8 cellular contexts compared by ENCODE assay signal in genomic region chr2:240624950-240625621, GRCh38. TPM values are rescaled to one million over a fixed set of nuclear protein-coding genes. Genes with fewer than 3 reads are reported as not detected.
A peak's percentile ranks its signal among the peaks of the same experiment; 100 is the strongest.
DNase-seq lines count a peak whose midpoint lies in the region; ATAC-seq and TF ChIP-seq lines count a peak whose summit lies in the region.

GPR35 (plus strand) TSS chr2:240625480; CDS start chr2:240629953, 4,473 bp downstream.

- peak within 1 kb of the TSS; percentile 56 to 80 (median 78) for H3K27ac Mint-ChIP-seq in CD4-positive, CD25-positive, alpha-beta regulatory T cell
- H3K27ac Mint-ChIP-seq in activated CD8-positive, alpha-beta T cell treated with anti-CD3 and anti-CD28 coated beads, Interleukin-2, amount 10 ng/mL, durations not matched to agents 7 days and 5 days = peak within 1 kb of the TSS; percentile 95

- H3K4me3 ChIP-seq in CD4-positive, CD25-positive, alpha-beta regulatory T cell (ENCODE audit: low read depth, low read length) = no peak within 1 kb of the TSS
- H3K4me3 ChIP-seq in skeletal muscle satellite cell (ENCODE audit: low read length) = no peak within 1 kb of the TSS
- no peak within 1 kb of the TSS for H3K4me3 ChIP-seq in mesendoderm (ENCODE audit: low read length)
- H3K4me3 ChIP-seq in esophagus squamous epithelium = peak within 1 kb of the TSS in 1 of 4 donors; percentile 38

- TF ChIP-seq CTCF in esophagus squamous epithelium (IDR thresholded peaks at IDR 0.05) = no peak

- H3K18ac ChIP-seq in mesendoderm (ENCODE audit: low read length) = no peak within 1 kb of the TSS

- H2BK15ac ChIP-seq in mesendoderm (replicated peaks; ENCODE audit: low read depth) = no peak within 1 kb of the TSS

- no peak within 1 kb of the TSS for H2BK120ac ChIP-seq in mesendoderm (ENCODE audit: low read depth, low read length)

- peak within 1 kb of the TSS in 3 of 4 donors; percentile 21 to 72 (median 57) for H3K4me3 Mint-ChIP-seq in CD4-positive, CD25-positive, alpha-beta regulatory T cell
- peak within 1 kb of the TSS; percentile 78 for H3K4me3 Mint-ChIP-seq in activated CD8-positive, alpha-beta T cell treated with anti-CD3 and anti-CD28 coated beads, Interleukin-2, amount 10 ng/mL, durations not matched to agents 7 days and 5 days

- no peaks in the 10 kb centered on the region for H3K9me3 ChIP-seq in CD4-positive, CD25-positive, alpha-beta regulatory T cell (ENCODE audit: control insufficient read depth in 2 of 2, low read length in 2 of 2)
- no peaks in the 10 kb centered on the region for H3K9me3 ChIP-seq in KOPT-K1 (ENCODE audit: insufficient read depth, low read length, poor library complexity, severe bottlenecking)
- H3K9me3 ChIP-seq in skeletal muscle satellite cell (replicated peaks; ENCODE audit: low read length) = no peaks in the 10 kb centered on the region
- no peaks in the 10 kb centered on the region for H3K9me3 ChIP-seq in esophagus squamous epithelium

- H3K23ac ChIP-seq in mesendoderm (ENCODE audit: low read length) = no peak within 1 kb of the TSS

- H3K4me2 ChIP-seq in skeletal muscle satellite cell (ENCODE audit: low read length) (peak within 1 kb of the TSS; percentile 50), mesendoderm (ENCODE audit: low read length) (no peak within 1 kb of the TSS)

- H3K9me3 Mint-ChIP-seq in CD4-positive, CD25-positive, alpha-beta regulatory T cell = peaks cover 0 to 3% (median 0%) of the 10 kb centered on the region in 7 donors
- H3K9me3 Mint-ChIP-seq in activated CD8-positive, alpha-beta T cell treated with anti-CD3 and anti-CD28 coated beads, Interleukin-2, amount 10 ng/mL, durations not matched to agents 7 days and 5 days (ENCODE audit: insufficient read depth) = no peaks in the 10 kb centered on the region

- POLR2A ChIA-PET in activated CD8-positive, alpha-beta T cell treated with anti-CD3 and anti-CD28 coated beads, Interleukin-2, amount 10 ng/mL, durations not matched to agents 7 days and 5 days (lab: Charles Lee) = interaction anchor here (0.7 to 1.5 kb wide), 4 partner anchors 12 to 477 kb away, joined by 3 to 9 read pairs (median 5); partner anchors contain the start of genes CAPN10, MTERF4 and RNPEPL1

- H4K5ac ChIP-seq in mesendoderm (ENCODE audit: low read length) = no peak within 1 kb of the TSS

- H2BK5ac ChIP-seq in mesendoderm (ENCODE audit: low read length) = no peak within 1 kb of the TSS

- H3K9ac ChIP-seq in skeletal muscle satellite cell (ENCODE audit: low read depth, low read length) = no peak within 1 kb of the TSS
- no peak within 1 kb of the TSS for H3K9ac ChIP-seq in mesendoderm (ENCODE audit: low read length)

- CTCF ChIA-PET in activated CD8-positive, alpha-beta T cell treated with anti-CD3 and anti-CD28 coated beads, Interleukin-2, amount 10 ng/mL, durations not matched to agents 7 days and 5 days (lab: Charles Lee) = interaction anchor here (1.0 to 1.9 kb wide), 4 partner anchors 12 to 59 kb away, joined by 4 to 12 read pairs (median 4); no protein-coding TSS in a partner anchor

- no peak within 1 kb of the TSS for H4K8ac ChIP-seq in mesendoderm (ENCODE audit: low read depth, low read length)

- WGBS in mesendoderm (ENCODE audit: extremely low coverage, insufficient coverage, low lambda C conversion rate) = no CpG with 5 or more reads among the region's 23 CpGs
- WGBS in esophagus squamous epithelium, 2 donors = 24 to 34% methylated on average over 6 to 7 of the region's 23 CpGs

- H3K27ac ChIP-seq in CD4-positive, CD25-positive, alpha-beta regulatory T cell (ENCODE audit: insufficient read depth, low read length, poor library complexity, severe bottlenecking) = peak within 1 kb of the TSS; percentile 47
- peak within 1 kb of the TSS; percentile 77 for H3K27ac ChIP-seq in KOPT-K1 (ENCODE audit: low read depth, low read length, poor library complexity, severe bottlenecking)
- H3K27ac ChIP-seq in mesendoderm (ENCODE audit: low read depth, low read length) = no peak within 1 kb of the TSS
- peak within 1 kb of the TSS in 2 of 4 donors; percentile 21 to 63 for H3K27ac ChIP-seq in esophagus squamous epithelium

- no peaks in the 10 kb centered on the region for H3K27me3 Mint-ChIP-seq in CD4-positive, CD25-positive, alpha-beta regulatory T cell
- H3K27me3 Mint-ChIP-seq in activated CD8-positive, alpha-beta T cell treated with anti-CD3 and anti-CD28 coated beads, Interleukin-2, amount 10 ng/mL, durations not matched to agents 7 days and 5 days (ENCODE audit: low read depth) = no peaks in the 10 kb centered on the region

- no peak within 1 kb of the TSS for H2AK5ac ChIP-seq in mesendoderm (ENCODE audit: low read length)

- H3K36me3 Mint-ChIP-seq in CD4-positive, CD25-positive, alpha-beta regulatory T cell = no peaks in the 10 kb centered on the region
- peaks cover 29% of the 10 kb centered on the region for H3K36me3 Mint-ChIP-seq in activated CD8-positive, alpha-beta T cell treated with anti-CD3 and anti-CD28 coated beads, Interleukin-2, amount 10 ng/mL, durations not matched to agents 7 days and 5 days (ENCODE audit: low read depth)

- peaks cover 61% of the 10 kb centered on the region for H3K4me1 ChIP-seq in CD4-positive, CD25-positive, alpha-beta regulatory T cell (ENCODE audit: control insufficient read depth, insufficient read depth, low read length, poor library complexity, severe bottlenecking)
- H3K4me1 ChIP-seq in skeletal muscle satellite cell (ENCODE audit: control insufficient read depth, insufficient read depth, low read length) = peaks cover 10% of the 10 kb centered on the region
- H3K4me1 ChIP-seq in mesendoderm (ENCODE audit: control insufficient read depth, low read depth, low read length) = no peaks in the 10 kb centered on the region
- H3K4me1 ChIP-seq in esophagus squamous epithelium = peaks cover 0 to 28% (median 11%) of the 10 kb centered on the region in 3 donors

- TF ChIP-seq POLR2A in esophagus squamous epithelium (IDR thresholded peaks at IDR 0.05) = no peak

- peak; percentile 42 to 51 (median 49) for DNase-seq in CD4-positive, CD25-positive, alpha-beta regulatory T cell
- DNase-seq in activated CD8-positive, alpha-beta T cell treated with anti-CD3 and anti-CD28 coated beads, Interleukin-2, amount 10 ng/mL, durations not matched to agents 7 days and 5 days = peak; percentile 89
- DNase-seq in fibroblast of gingiva (ENCODE audit: low read depth) (peak; percentile 53), mesendoderm (no peak), esophagus squamous epithelium (lab: John Stamatoyannopoulos, UW) (no peak), cerebellar cortex (ENCODE audit: low spot score) (no peak)

- H3K79me1 ChIP-seq in mesendoderm (ENCODE audit: low read length) = no peaks in the 10 kb centered on the region

- peak; percentile 35 to 42 for ATAC-seq in CD4-positive, CD25-positive, alpha-beta regulatory T cell (ENCODE audit: low read depth in 2 of 2)
- ATAC-seq in activated CD8-positive, alpha-beta T cell treated with anti-CD3 and anti-CD28 coated beads, Interleukin-2, amount 10 ng/mL, durations not matched to agents 7 days and 5 days = peak; percentile 60

- H3K27me3 ChIP-seq in CD4-positive, CD25-positive, alpha-beta regulatory T cell (ENCODE audit: control insufficient read depth, insufficient read depth, low read length) = no peaks in the 10 kb centered on the region
- H3K27me3 ChIP-seq in skeletal muscle satellite cell (ENCODE audit: control insufficient read depth, insufficient read depth, low read length) (peaks cover 13% of the 10 kb centered on the region), mesendoderm (ENCODE audit: insufficient read depth, low read length, poor library complexity) (no peaks in the 10 kb centered on the region), esophagus squamous epithelium (peaks cover 0 to 5% (median 0%) of the 10 kb centered on the region in 4 donors)

- no peak within 1 kb of the TSS for H3K4ac ChIP-seq in mesendoderm (ENCODE audit: low read depth, low read length)

- H3K4me1 Mint-ChIP-seq in CD4-positive, CD25-positive, alpha-beta regulatory T cell = peaks cover 0 to 41% (median 21%) of the 10 kb centered on the region in 4 donors
- peaks cover 73% of the 10 kb centered on the region for H3K4me1 Mint-ChIP-seq in activated CD8-positive, alpha-beta T cell treated with anti-CD3 and anti-CD28 coated beads, Interleukin-2, amount 10 ng/mL, durations not matched to agents 7 days and 5 days (ENCODE audit: low read depth)

- H3K56ac ChIP-seq in mesendoderm (ENCODE audit: low read length) = no peak within 1 kb of the TSS

- H3K36me3 ChIP-seq in CD4-positive, CD25-positive, alpha-beta regulatory T cell (ENCODE audit: control insufficient read depth, insufficient read depth, low read length) = no peaks in the 10 kb centered on the region
- H3K36me3 ChIP-seq in KOPT-K1 (ENCODE audit: insufficient read depth, low read length) (no peaks in the 10 kb centered on the region), skeletal muscle satellite cell (ENCODE audit: insufficient read depth, low read length) (no peaks in the 10 kb centered on the region), mesendoderm (ENCODE audit: control insufficient read depth, insufficient read depth, low read length) (no peaks in the 10 kb centered on the region), esophagus squamous epithelium (no peaks in the 10 kb centered on the region)

- no peaks in the 10 kb centered on the region for H3K79me2 ChIP-seq in mesendoderm (ENCODE audit: control insufficient read depth, insufficient read depth, low read length)

- intact Hi-C loops in esophagus squamous epithelium (cut with DNase I) = no loop called here

RNA-seq across cellular contexts. Expression of gene GPR35, which starts in this region (rescaled TPM):
- total RNA-seq in CD4-positive, CD25-positive, alpha-beta regulatory T cell = 11.0 TPM
- polyA plus RNA-seq in CD4-positive, CD25-positive, alpha-beta regulatory T cell = under 1 TPM; 0.24 to 0.60 (median 0.40) TPM
- total RNA-seq in activated CD8-positive, alpha-beta T cell treated with anti-CD3 and anti-CD28 coated beads, Interleukin-2, amount 10 ng/mL, durations not matched to agents 7 days and 5 days = 10 to 100 TPM; 21.6 to 23.8 TPM
- under 0.01 TPM in 1 of 2 replicates, not detected in the other for total RNA-seq in skeletal muscle satellite cell (2012; rRNA removed)
- polyA plus RNA-seq in mesendoderm (2013, experiment 1 of 2) = 0.10 TPM
- polyA plus RNA-seq in mesendoderm (2013, experiment 2 of 2) = 0.13 TPM
- total RNA-seq in esophagus squamous epithelium = 1 to 10 TPM in 3 of 4 donors, under 1 TPM in 1; 0.31 to 3.2 (median 1.3) TPM

Comparison
In these comparisons a context has a peak if more than half of its experiments do, and no peak if none do; other contexts are left out.
1. DNase-seq: peak in CD4-positive, CD25-positive, alpha-beta regulatory T cell (3 of 3), activated CD8-positive, alpha-beta T cell treated with anti-CD3 and anti-CD28 coated beads, Interleukin-2, amount 10 ng/mL, durations not matched to agents 7 days and 5 days (single experiment) and fibroblast of gingiva (single experiment); none in mesendoderm (single experiment), esophagus squamous epithelium (single experiment) and cerebellar cortex (single experiment).